8 cellular contexts compared by ENCODE assay signal in the genomic region with DNA sequence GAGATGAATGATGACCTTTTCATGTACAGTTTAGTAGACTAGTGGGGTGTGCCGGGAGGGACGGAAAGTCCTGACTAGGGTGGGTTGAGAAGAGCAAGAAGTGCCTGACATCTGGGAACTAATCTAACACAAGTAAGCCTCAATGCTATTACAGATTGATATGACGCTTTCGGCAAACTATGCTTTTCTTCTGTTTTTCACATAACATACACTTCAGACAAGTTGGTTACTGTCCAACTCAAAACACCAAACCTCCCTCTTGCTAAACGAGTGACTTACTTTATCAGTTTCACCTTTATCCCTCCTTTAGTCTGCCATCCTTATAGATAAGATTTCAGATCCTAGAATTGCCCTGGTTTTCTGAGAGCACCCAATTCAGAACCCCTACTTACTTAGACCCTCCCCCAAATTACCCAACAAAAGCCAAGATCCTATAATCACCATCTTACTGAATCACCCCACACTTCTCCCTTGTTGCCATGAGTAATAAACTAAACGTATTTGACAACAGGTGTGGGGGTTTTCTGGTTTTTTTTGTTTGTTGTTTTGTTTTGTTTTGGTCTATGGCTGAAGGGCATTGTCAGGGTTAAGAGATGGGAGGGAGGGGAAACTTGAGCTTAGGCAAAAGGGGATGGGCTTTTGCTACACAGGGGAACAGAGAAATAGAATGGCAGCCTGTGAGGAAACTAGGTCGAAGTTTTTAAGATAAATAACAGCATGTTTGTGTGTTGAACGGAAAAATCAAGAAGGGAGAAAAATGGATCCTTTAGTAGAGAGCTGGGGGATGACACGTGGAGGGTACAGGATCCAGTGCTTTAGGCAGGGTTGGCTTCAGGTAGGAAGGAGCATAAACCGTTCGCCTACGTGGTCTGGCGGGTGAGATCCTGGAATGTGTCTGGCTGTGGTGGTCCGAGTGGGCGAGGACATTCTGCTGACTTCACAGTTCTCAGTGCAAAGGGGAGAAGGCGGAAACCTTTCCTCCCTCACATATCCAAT. TPM values are rescaled to one million over a fixed set of nuclear protein-coding genes. Genes with fewer than 3 reads are reported as not detected.
DNase-seq lines count a peak whose midpoint lies in the region; ATAC-seq and TF ChIP-seq lines count a peak whose summit lies in the region.

No MANE protein-coding gene starts in this region.

- no peak overlapping the region for H3K27ac ChIP-seq in AG04450 (ENCODE audit: low read depth, low read length)
- peak overlapping the region; percentile 2 for H3K27ac ChIP-seq in mammary epithelial cell (ENCODE audit: insufficient read depth, low read depth, low read length)
- H3K27ac ChIP-seq in thymus (ENCODE audit: low read depth), result peak overlapping the region; percentile 54

- dilution Hi-C loops in mammary epithelial cell (cut with HindIII; ENCODE audit: low sequenced_read_pairs), result no loop called here

- no TSS peak for BruUV-seq in mammary epithelial cell (replicated peaks; lab: Mats Ljungman, UMichigan)

- no peaks in the 10 kb centered on the region for H4K20me1 ChIP-seq in mammary epithelial cell (ENCODE audit: insufficient read depth, low read length)

- 40% methylated on average over 13 of the region's 16 CpGs for WGBS in mammary epithelial cell (ENCODE audit: low coverage, missing lambda C conversion rate)
- WGBS in thymus, result 46% methylated on average over 16 of the region's 16 CpGs

- peak overlapping the region; percentile 85 for H2AFZ ChIP-seq in mammary epithelial cell (ENCODE audit: low read depth, low read length)

- H3K36me3 ChIP-seq in mammary epithelial cell (ENCODE audit: insufficient read depth, low read length) (peaks cover 2% of the 10 kb centered on the region), thymus (ENCODE audit: control insufficient read depth, insufficient read depth) (no peaks in the 10 kb centered on the region)

- H3K27me3 ChIP-seq in AG04450 (ENCODE audit: control insufficient read depth, insufficient read depth, low read length), result no peaks in the 10 kb centered on the region
- no peaks in the 10 kb centered on the region for H3K27me3 ChIP-seq in mammary epithelial cell (ENCODE audit: insufficient read depth, low read length)
- no peaks in the 10 kb centered on the region for H3K27me3 ChIP-seq in thymus (ENCODE audit: control insufficient read depth, insufficient read depth)

- in situ Hi-C loops in mammary epithelial cell (cut with MboI; ENCODE audit: low sequenced_read_pairs in 2 of 2), result no loop called here

- H3K4me3 ChIP-seq in AG04450 (ENCODE audit: low read depth, low read length) (peak overlapping the region; percentile 46), mammary epithelial cell (replicated peaks in 1 of 3; ENCODE audit: insufficient read depth in 1 of 3, low read depth in 2 of 3, low read length in 3 of 3) (peak overlapping the region; percentile 36 to 100 (median 91)), thymus (ENCODE audit: low read length) (peak overlapping the region; percentile 62)

- CTCF ChIA-PET in AG04450 (lab: Charles Lee) (no interaction called here), mammary epithelial cell (lab: Charles Lee; ENCODE audit: low non-redundant PET) (interaction anchor here (0.7 kb wide), 1 partner anchor 47 kb away, joined by 4 read pairs; no protein-coding TSS in a partner anchor)

- intact Hi-C loops in mammary epithelial cell (cut with micrococcal nuclease), result no loop called here

- TF ChIP-seq CTCF in AG04450 (IDR thresholded peaks at IDR 0.05; ENCODE audit: low read depth, low read length) (no peak), mammary epithelial cell (conservative IDR thresholded peaks at IDR 0.05 in 1 of 2, IDR thresholded peaks at IDR 0.05 in 1 of 2; ENCODE audit: extremely low read depth in 1 of 2, insufficient read depth in 1 of 2, low read depth in 1 of 2, low read length in 2 of 2) (no peak)

- POLR2A ChIA-PET in AG04450 (lab: Yijun Ruan, JAX), result no interaction called here

- no peaks in the 10 kb centered on the region for H3K79me2 ChIP-seq in mammary epithelial cell (ENCODE audit: insufficient read depth, low read length)

- H3K4me1 ChIP-seq in mammary epithelial cell (ENCODE audit: insufficient read depth, low read length) (peaks cover 13% of the 10 kb centered on the region), thymus (ENCODE audit: control insufficient read depth, insufficient read depth, low read length) (no peaks in the 10 kb centered on the region)

- H3K9me3 ChIP-seq in AG04450 (ENCODE audit: control insufficient read depth, insufficient read depth, low read length) (no peaks in the 10 kb centered on the region), mammary epithelial cell (replicated peaks; ENCODE audit: insufficient read depth, low read length) (no peaks in the 10 kb centered on the region), thymus (ENCODE audit: control insufficient read depth) (no peaks in the 10 kb centered on the region)

- H3K9ac ChIP-seq in mammary epithelial cell (ENCODE audit: insufficient read depth, low read length), result no peak overlapping the region

- H3K4me2 ChIP-seq in mammary epithelial cell (ENCODE audit: insufficient read depth, low read depth, low read length), result peak overlapping the region; percentile 97

- DNase-seq in AG04450 (ENCODE audit: low read depth, low spot score) (peak; percentile 34), mammary epithelial cell (peak; percentile 11), left kidney (ENCODE audit: low read depth, low spot score) (peak; percentile 74)

- peak; percentile 45 for ATAC-seq in HG03175 (IDR thresholded peaks at IDR 0.05; ENCODE audit: unreplicated experiment)
- ATAC-seq in GM21423 (IDR thresholded peaks at IDR 0.05; ENCODE audit: unreplicated experiment), result no peak
- no peak for ATAC-seq in GM21737 (IDR thresholded peaks at IDR 0.05; ENCODE audit: unreplicated experiment)
- no peak for ATAC-seq in GM21528 (IDR thresholded peaks at IDR 0.05; ENCODE audit: low FRiP score, unreplicated experiment)

RNA-seq across cellular contexts. Expression of gene PSMA3, which starts 6.1 kb away (rescaled TPM):
- 266 and 318 TPM in 2 replicates for polyA plus RNA-seq in AG04450 (2011; rRNA removed)
- 77.6 and 99.9 TPM in 2 replicates for polyA minus RNA-seq in AG04450 (2011; rRNA and poly(A)+ RNA removed)
- total RNA-seq in mammary epithelial cell, result 100 to 1,000 TPM in 1 of 2 donors, 10 to 100 TPM in 1; 69.8 to 157 TPM
- polyA plus RNA-seq in mammary epithelial cell, result 199 TPM
- polyA minus RNA-seq in mammary epithelial cell, result 268 TPM
- polyA plus RNA-seq in thymus, result 181 TPM

RNA-seq across cellular contexts. Expression of gene ACTR10, which starts 38.6 kb away (rescaled TPM):
- polyA plus RNA-seq in AG04450 (2011; rRNA removed), result 99.9 and 142 TPM in 2 replicates
- 16.8 and 26.5 TPM in 2 replicates for polyA minus RNA-seq in AG04450 (2011; rRNA and poly(A)+ RNA removed)
- total RNA-seq in mammary epithelial cell, result 10 to 100 TPM; 62.5 to 67.9 TPM
- polyA plus RNA-seq in mammary epithelial cell, result 44.5 TPM
- 13.7 TPM for polyA minus RNA-seq in mammary epithelial cell
- polyA plus RNA-seq in thymus, result 145 TPM

RNA-seq across cellular contexts. Expression of gene ARID4A, which starts 59.8 kb away (rescaled TPM):
- 7.4 and 12.4 TPM in 2 replicates for polyA plus RNA-seq in AG04450 (2011; rRNA removed)
- 14.8 and 22.4 TPM in 2 replicates for polyA minus RNA-seq in AG04450 (2011; rRNA and poly(A)+ RNA removed)
- total RNA-seq in mammary epithelial cell, result 10 to 100 TPM in 1 of 2 donors, 1 to 10 TPM in 1; 4.2 to 11.9 TPM
- 2.5 TPM for polyA plus RNA-seq in mammary epithelial cell
- polyA minus RNA-seq in mammary epithelial cell, result 2.0 TPM
- polyA plus RNA-seq in thymus, result 14.8 TPM

Comparison
In these comparisons a context has a peak if more than half of its experiments do, and no peak if none do; other contexts are left out.
1. DNase-seq: peak in every context shown above with its lines; median percentile 74 in left kidney; 34 in AG04450; 11 in mammary epithelial cell.